ENCODE assay signal across 7 cellular contexts in genomic region chr10:27899485-27899884, GRCh38.
A peak's percentile ranks its signal among the peaks of the same experiment; 100 is the strongest.
DNase-seq lines count a peak whose midpoint lies in the region; ATAC-seq, FAIRE-seq and TF ChIP-seq lines count a peak whose summit lies in the region.
"Not testable (repeated sequence)": the region's sequence is repeated elsewhere in the genome, so short reads cannot be mapped to it uniquely, and the experiment has no call there.

No MANE protein-coding gene starts in this region.

- peak; percentile 10 for DNase-seq in DMS153 (lab: John Stamatoyannopoulos, UW)
- DNase-seq in RCC 7860 (ENCODE audit: low spot score), result peak; percentile 10
- peak; percentile 63 for DNase-seq in activated CD8-positive, alpha-beta T cell treated with anti-CD3 and anti-CD28 coated beads, Interleukin-2, amount 10 ng/mL, durations not matched to agents 7 days and 5 days
- DNase-seq in body of pancreas, result peak; percentile 14 to 43 (median 32)
- peak; percentile 29 for DNase-seq in HepG2 (ENCODE audit: low spot score)
- peak; percentile 31 for DNase-seq in small intestine

- not testable (repeated sequence) for ATAC-seq in activated CD8-positive, alpha-beta T cell treated with anti-CD3 and anti-CD28 coated beads, Interleukin-2, amount 10 ng/mL, durations not matched to agents 7 days and 5 days; body of pancreas
- peak; percentile 54 for ATAC-seq in HepG2

- peak overlapping the region; percentile 80 for H3K27ac Mint-ChIP-seq in activated CD8-positive, alpha-beta T cell treated with anti-CD3 and anti-CD28 coated beads, Interleukin-2, amount 10 ng/mL, durations not matched to agents 7 days and 5 days

- 18 to 22% methylated on average over 5 to 6 of the region's 6 CpGs for WGBS in body of pancreas, 2 donors
- whole genome bisulfite sequencing in HepG2 (ENCODE audit: low lambda C conversion rate), result 0% methylated on average over 3 of the region's 6 CpGs
- WGBS in small intestine, 3 donors, result 6 to 32% (median 7%) methylated on average over 6 of the region's 6 CpGs

- H3K36me3 Mint-ChIP-seq in activated CD8-positive, alpha-beta T cell treated with anti-CD3 and anti-CD28 coated beads, Interleukin-2, amount 10 ng/mL, durations not matched to agents 7 days and 5 days (ENCODE audit: low read depth), result peaks cover 12% of the 10 kb centered on the region

- peak overlapping the region; percentile 66 for H3K4me2 ChIP-seq in HepG2 (ENCODE audit: low read depth, low read length)

- not testable (repeated sequence) for H3K9me3 Mint-ChIP-seq in activated CD8-positive, alpha-beta T cell treated with anti-CD3 and anti-CD28 coated beads, Interleukin-2, amount 10 ng/mL, durations not matched to agents 7 days and 5 days (ENCODE audit: insufficient read depth)

- POLR2A ChIA-PET in activated CD8-positive, alpha-beta T cell treated with anti-CD3 and anti-CD28 coated beads, Interleukin-2, amount 10 ng/mL, durations not matched to agents 7 days and 5 days (lab: Charles Lee); HepG2 (lab: Yijun Ruan, JAX): not testable (repeated sequence)

- H3K4me3 ChIP-seq in HUES6 (ENCODE audit: low read depth, low read length) (peak overlapping the region; percentile 33; the same call in 1 of the 2 replicates), HepG2 (replicated peaks in 1 of 3; ENCODE audit: insufficient read depth in 1 of 3, low read depth in 2 of 3, low read length in 3 of 3) (peak overlapping the region in 1 of 3 experiments; percentile 28; a peak in 1 of 6 replicates)
- H3K4me3 ChIP-seq in body of pancreas; small intestine (ENCODE audit: low read depth in 1 of 2, low read length in 2 of 2): not testable (repeated sequence)

- not testable (repeated sequence) for TF ChIP-seq RAD21 in HepG2 (CRISPR knock-in tag; IDR thresholded peaks at IDR 0.05)

- not testable (repeated sequence) for H4K20me1 ChIP-seq in HepG2 (ENCODE audit: insufficient read depth, low read length)

- not testable (repeated sequence) for H3K4me3 Mint-ChIP-seq in activated CD8-positive, alpha-beta T cell treated with anti-CD3 and anti-CD28 coated beads, Interleukin-2, amount 10 ng/mL, durations not matched to agents 7 days and 5 days

- H3K4me1 ChIP-seq in HUES6 (ENCODE audit: control insufficient read depth, insufficient read depth, low read length) (peaks cover 13% of the 10 kb centered on the region), HepG2 (ENCODE audit: insufficient read depth, low read length) (peaks cover 15% of the 10 kb centered on the region)
- H3K4me1 ChIP-seq in body of pancreas; small intestine (ENCODE audit: control insufficient read depth in 2 of 2, insufficient read depth in 1 of 2, low read depth in 1 of 2, low read length in 1 of 2): not testable (repeated sequence)

- H3K27ac ChIP-seq in HUES6 (ENCODE audit: low read depth, low read length), result peak overlapping the region; percentile 38; the same call in 1 of the 2 replicates
- not testable (repeated sequence) for H3K27ac ChIP-seq in body of pancreas; HepG2 (ENCODE audit: extremely low read length, insufficient read depth, low read length); small intestine (ENCODE audit: low read depth in 1 of 2, low read length in 1 of 2)

- not testable (repeated sequence) for H3K79me2 ChIP-seq in HepG2 (ENCODE audit: insufficient read depth, low read length)

- peaks cover 17% of the 10 kb centered on the region for H3K4me1 Mint-ChIP-seq in activated CD8-positive, alpha-beta T cell treated with anti-CD3 and anti-CD28 coated beads, Interleukin-2, amount 10 ng/mL, durations not matched to agents 7 days and 5 days (ENCODE audit: low read depth)

- CTCF ChIA-PET in activated CD8-positive, alpha-beta T cell treated with anti-CD3 and anti-CD28 coated beads, Interleukin-2, amount 10 ng/mL, durations not matched to agents 7 days and 5 days (lab: Charles Lee), result interaction anchor here (1.6 kb wide), 1 partner anchor 58 kb away, joined by 3 read pairs; no protein-coding TSS in a partner anchor
- CTCF ChIA-PET in HepG2 (lab: Yijun Ruan, JAX; ENCODE audit: low intra/inter-chr PET ratio, low total read pairs), result not testable (repeated sequence)

- TF ChIP-seq POLR2A in body of pancreas (IDR thresholded peaks at IDR 0.05); HepG2 (IDR thresholded peaks at IDR 0.05; ENCODE audit: insufficient read depth in 1 of 2, low read depth in 2 of 2, low read length in 2 of 2): not testable (repeated sequence)

- not testable (repeated sequence) for FAIRE-seq in RCC 7860 (lab: Jason Lieb, UNC); HepG2 (lab: Jason Lieb, UNC); small intestine (lab: Jason Lieb, UNC)

- in situ Hi-C loops in HepG2 (cut with HindIII; ENCODE audit: extremely low pct_ligation_motif_present, low pct_unique_long_range_greater_than_20kb), result not testable (repeated sequence)

- H3K9ac ChIP-seq in HUES6 (ENCODE audit: low read length), result peak overlapping the region; percentile 20
- H3K9ac ChIP-seq in HepG2 (ENCODE audit: insufficient read depth, low read depth, low read length), result not testable (repeated sequence)

- not testable (repeated sequence) for TF ChIP-seq EP300 in HepG2 (IDR thresholded peaks at IDR 0.05; ENCODE audit: low read depth in 2 of 2, low read length in 2 of 2); HepG2 (CRISPR knock-in tag; IDR thresholded peaks at IDR 0.05; ENCODE audit: borderline replicate concordance)

- H3K36me3 ChIP-seq in HUES6 (ENCODE audit: control insufficient read depth, insufficient read depth, low read length); body of pancreas (replicated peaks in 1 of 2; ENCODE audit: insufficient read depth in 1 of 2, low read depth in 2 of 2); HepG2 (replicated peaks in 1 of 2; ENCODE audit: control insufficient read depth in 1 of 2, insufficient read depth in 2 of 2, low read length in 2 of 2); small intestine (ENCODE audit: control insufficient read depth in 2 of 2, insufficient read depth in 2 of 2, low read length in 2 of 2): not testable (repeated sequence)

- not testable (repeated sequence) for H3K9me3 ChIP-seq in HUES6 (ENCODE audit: control insufficient read depth, insufficient read depth, low read depth, low read length); body of pancreas; HepG2 (ENCODE audit: low read length); small intestine (ENCODE audit: control insufficient read depth, low read depth)

- not testable (repeated sequence) for BruUV-seq in HepG2 (replicated peaks; lab: Mats Ljungman, UMichigan)

- not testable (repeated sequence) for TF ChIP-seq CTCF in body of pancreas (IDR thresholded peaks at IDR 0.05); HepG2 (CRISPR knock-in tag; IDR thresholded peaks at IDR 0.05)

- not testable (repeated sequence) for H3K27me3 Mint-ChIP-seq in activated CD8-positive, alpha-beta T cell treated with anti-CD3 and anti-CD28 coated beads, Interleukin-2, amount 10 ng/mL, durations not matched to agents 7 days and 5 days (ENCODE audit: low read depth)

- H2AFZ ChIP-seq in HepG2 (ENCODE audit: low read length), result not testable (repeated sequence)

- intact Hi-C loops in body of pancreas (cut with DNase I); HepG2 (cut with micrococcal nuclease; ENCODE audit: unreplicated experiment): not testable (repeated sequence)

- not testable (repeated sequence) for H3K27me3 ChIP-seq in HUES6 (ENCODE audit: control insufficient read depth, insufficient read depth, low read length); body of pancreas; HepG2 (ENCODE audit: control insufficient read depth in 1 of 2, insufficient read depth in 2 of 2, low read length in 2 of 2); small intestine (ENCODE audit: control insufficient read depth in 2 of 2, insufficient read depth in 2 of 2, low read length in 2 of 2)

TF ChIP-seq in HepG2, 621 proteins besides CTCF, POLR2A, EP300 and RAD21 (continues in another document):
- TF ChIP-seq HNF4A (CRISPR knock-in tag; IDR thresholded peaks at IDR 0.05) (peak; percentile 70), GABPA (CRISPR knock-in tag; IDR thresholded peaks at IDR 0.05; ENCODE audit: low read depth) (peak; percentile 14; the same call in 1 of the 2 replicates), PITX1 (CRISPR knock-in tag; IDR thresholded peaks at IDR 0.05) (peak; percentile 52; the same call in 1 of the 2 replicates), PAXIP1 (CRISPR knock-in tag; conservative IDR thresholded peaks at IDR 0.05) (peak; percentile 66), SP5 (CRISPR knock-in tag; IDR thresholded peaks at IDR 0.05; ENCODE audit: borderline replicate concordance, low read depth) (peak; percentile 50; the same call in 1 of the 2 replicates)
- TF ChIP-seq GABPA (IDR thresholded peaks at IDR 0.05; ENCODE audit: low read depth, low read length), result not testable (repeated sequence)

Comparison
In these comparisons a context has a peak if more than half of its experiments do, and no peak if none do; other contexts are left out.
1. DNase-seq: peak in every context shown above with its lines; median percentile 63 in activated CD8-positive, alpha-beta T cell treated with anti-CD3 and anti-CD28 coated beads, Interleukin-2, amount 10 ng/mL, durations not matched to agents 7 days and 5 days; 32 in body of pancreas; 31 in small intestine; 29 in HepG2; 10 in DMS153; 10 in RCC 7860.